In the genomic region with DNA sequence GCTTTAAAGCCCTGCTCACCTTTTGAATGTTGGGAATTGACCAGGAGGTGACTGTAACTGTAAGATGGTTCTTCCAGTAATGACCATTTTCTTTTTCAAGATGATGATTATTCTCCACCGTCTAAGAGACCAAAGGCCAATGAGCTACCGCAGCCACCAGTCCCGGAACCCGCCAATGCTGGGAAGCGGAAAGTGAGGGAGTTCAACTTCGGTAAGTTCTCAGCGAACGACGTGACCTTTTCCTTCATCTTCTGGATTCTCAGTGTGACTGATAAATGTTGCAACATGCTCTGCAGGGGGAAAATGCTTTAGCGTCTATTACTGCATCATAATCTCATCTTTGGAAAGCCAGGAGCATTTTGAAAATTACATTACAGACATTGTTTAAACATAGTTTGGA, we compare ENCODE assay signal across 3 cellular contexts. TPM values are rescaled to one million over a fixed set of nuclear protein-coding genes. Genes with fewer than 3 reads are reported as not detected.
"Had no signal": no experiment of that assay in that cellular context is flagged by ENCODE, and none has a peak within 500 bp of the region (broad histone marks: within the 10 kb centered on the region; RNA-seq: fewer than 3 reads in every experiment).

No MANE protein-coding gene starts in this region.

RNA-seq across cellular contexts. Expression of a gene that starts 45.1 kb away (rescaled TPM):
- total RNA-seq: HepG2, HT-29, HT1080 had no signal
